Comparison of ENCODE assay signal across 22 cellular contexts in the genomic region with DNA sequence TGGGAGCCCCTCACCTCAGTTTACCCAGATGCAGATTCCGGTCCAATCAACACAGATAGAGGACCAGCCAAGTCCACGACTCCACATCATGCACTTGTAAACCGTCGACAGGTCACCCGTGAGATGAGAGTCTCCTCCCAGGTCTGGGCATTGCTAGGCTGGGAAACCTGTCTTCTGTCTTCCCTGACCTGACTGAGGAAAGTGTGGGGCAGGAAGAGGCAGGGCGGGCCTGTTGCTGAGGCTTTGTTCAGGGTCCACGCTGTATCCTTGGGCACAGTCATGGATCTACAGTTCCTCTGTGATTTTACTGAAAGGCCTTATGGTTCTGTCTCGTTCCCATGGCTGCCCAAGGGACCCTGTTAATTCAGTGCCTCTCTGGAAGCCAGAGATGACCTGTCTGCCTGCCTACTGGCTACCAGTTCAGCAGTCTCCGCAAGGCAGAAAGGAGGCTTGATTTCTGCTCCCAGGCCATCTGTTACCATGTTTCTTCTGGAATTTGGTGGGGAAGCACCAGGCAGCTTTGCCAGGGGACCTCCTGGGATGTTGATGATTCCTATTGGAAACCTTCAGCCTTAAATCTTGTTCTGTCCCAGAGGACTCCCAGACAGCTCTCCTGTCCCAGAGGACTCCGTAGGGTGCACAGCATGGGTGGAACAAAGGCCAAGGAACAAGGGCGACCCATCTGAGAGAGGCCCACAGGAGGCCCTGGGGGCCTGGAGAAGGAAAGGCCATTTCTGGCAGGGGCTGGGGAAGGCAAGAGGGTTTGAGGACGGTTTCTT.
DNase-seq lines count a peak whose midpoint lies in the region; ATAC-seq, FAIRE-seq and TF ChIP-seq lines count a peak whose summit lies in the region.
"Had no signal": no experiment of that assay in that cellular context is flagged by ENCODE, and none has a peak within 500 bp of the region (broad histone marks: within the 10 kb centered on the region; RNA-seq: fewer than 3 reads in every experiment).

No MANE protein-coding gene starts in this region.

- CTCF ChIA-PET in activated CD4-positive, alpha-beta memory T cell treated with anti-CD3 and anti-CD28 coated beads, Interleukin-2, amount 10 ng/mL, durations not matched to agents 7 days and 5 days (lab: Charles Lee): no interaction called here
- CTCF ChIA-PET in activated CD4-positive, alpha-beta memory T cell treated with anti-CD3 and anti-CD28 coated beads for 36 hours (lab: Charles Lee): no interaction called here

- peak; percentile 32 for FAIRE-seq in bronchial epithelial cell (lab: Jason Lieb, UNC)
- FAIRE-seq: G401.6, GM12878, GM18507 had no signal

- no peaks in the 10 kb centered on the region for H3K27me3 Mint-ChIP-seq in activated CD4-positive, alpha-beta memory T cell treated with anti-CD3 and anti-CD28 coated beads, Interleukin-2, amount 10 ng/mL, durations not matched to agents 7 days and 5 days
- H3K27me3 Mint-ChIP-seq in activated CD4-positive, alpha-beta memory T cell treated with anti-CD3 and anti-CD28 coated beads for 36 hours: peaks cover 2% of the 10 kb centered on the region
- H3K27me3 Mint-ChIP-seq: B cell; CD4-positive, alpha-beta T cell had no signal

- TF ChIP-seq CTCF in bronchial epithelial cell (IDR thresholded peaks at IDR 0.05; ENCODE audit: insufficient read depth, low read length, severe bottlenecking) (no peak), stomach (IDR thresholded peaks at IDR 0.05) (no peak)

- ATAC-seq in left lobe of liver (no peak), HG03039 (IDR thresholded peaks at IDR 0.05; ENCODE audit: unreplicated experiment) (no peak)
- ATAC-seq: GM12878 had no signal

- no peaks in the 10 kb centered on the region for H3K9me3 Mint-ChIP-seq in activated CD4-positive, alpha-beta memory T cell treated with anti-CD3 and anti-CD28 coated beads, Interleukin-2, amount 10 ng/mL, durations not matched to agents 7 days and 5 days
- H3K9me3 Mint-ChIP-seq in activated CD4-positive, alpha-beta memory T cell treated with anti-CD3 and anti-CD28 coated beads for 36 hours: no peaks in the 10 kb centered on the region
- H3K9me3 Mint-ChIP-seq: CD4-positive, alpha-beta T cell had no signal

- H3K27me3 ChIP-seq in bronchial epithelial cell (ENCODE audit: control insufficient read depth, insufficient read depth, low read length) (no peaks in the 10 kb centered on the region), stomach (peaks cover 0 to 18% (median 0%) of the 10 kb centered on the region in 3 donors)

- 80 to 86% (median 84%) methylated on average over 10 to 12 of the region's 12 CpGs for WGBS in stomach, 5 donors

- no peak overlapping the region for H3K27ac ChIP-seq in stomach
- H3K27ac ChIP-seq: 22Rv1, GM23248 had no signal

- no peak overlapping the region for H3K27ac Mint-ChIP-seq in activated CD4-positive, alpha-beta memory T cell treated with anti-CD3 and anti-CD28 coated beads, Interleukin-2, amount 10 ng/mL, durations not matched to agents 7 days and 5 days
- no peak overlapping the region for H3K27ac Mint-ChIP-seq in activated CD4-positive, alpha-beta memory T cell treated with anti-CD3 and anti-CD28 coated beads for 36 hours
- H3K27ac Mint-ChIP-seq: B cell; CD4-positive, alpha-beta T cell had no signal

- H3K36me3 Mint-ChIP-seq in activated CD4-positive, alpha-beta memory T cell treated with anti-CD3 and anti-CD28 coated beads, Interleukin-2, amount 10 ng/mL, durations not matched to agents 7 days and 5 days (ENCODE audit: low read depth): no peaks in the 10 kb centered on the region
- H3K36me3 Mint-ChIP-seq in activated CD4-positive, alpha-beta memory T cell treated with anti-CD3 and anti-CD28 coated beads for 36 hours: no peaks in the 10 kb centered on the region

- no peaks in the 10 kb centered on the region for H3K4me1 Mint-ChIP-seq in activated CD4-positive, alpha-beta memory T cell treated with anti-CD3 and anti-CD28 coated beads, Interleukin-2, amount 10 ng/mL, durations not matched to agents 7 days and 5 days
- H3K4me1 Mint-ChIP-seq in activated CD4-positive, alpha-beta memory T cell treated with anti-CD3 and anti-CD28 coated beads for 36 hours (ENCODE audit: low read depth): no peaks in the 10 kb centered on the region
- H3K4me1 Mint-ChIP-seq: B cell had no signal

- H3K4me3 ChIP-seq in bronchial epithelial cell (ENCODE audit: low read depth, low read length): no peak overlapping the region
- no peak overlapping the region for H3K4me3 ChIP-seq in stomach
- H3K4me3 ChIP-seq: GM12878, GM23248 had no signal

- H3K4me3 Mint-ChIP-seq in activated CD4-positive, alpha-beta memory T cell treated with anti-CD3 and anti-CD28 coated beads, Interleukin-2, amount 10 ng/mL, durations not matched to agents 7 days and 5 days: no peak overlapping the region
- no peak overlapping the region for H3K4me3 Mint-ChIP-seq in activated CD4-positive, alpha-beta memory T cell treated with anti-CD3 and anti-CD28 coated beads for 36 hours
- H3K4me3 Mint-ChIP-seq: B cell; CD4-positive, alpha-beta T cell had no signal

- no peak for TF ChIP-seq POLR2A in stomach (IDR thresholded peaks at IDR 0.05)

- H3K4me1 ChIP-seq in stomach: no peaks in the 10 kb centered on the region

- intact Hi-C loops in activated CD4-positive, alpha-beta memory T cell treated with anti-CD3 and anti-CD28 coated beads for 36 hours (cut with micrococcal nuclease): no loop called here
- intact Hi-C loops in stomach (cut with DNase I; ENCODE audit: low total_unique reads): no loop called here

- POLR2A ChIA-PET in activated CD4-positive, alpha-beta memory T cell treated with anti-CD3 and anti-CD28 coated beads, Interleukin-2, amount 10 ng/mL, durations not matched to agents 7 days and 5 days (lab: Charles Lee): no interaction called here
- POLR2A ChIA-PET in activated CD4-positive, alpha-beta memory T cell treated with anti-CD3 and anti-CD28 coated beads for 36 hours (lab: Charles Lee): interaction anchor here (0.5 kb wide), 1 partner anchor 319 kb away, joined by 3 read pairs; no protein-coding TSS in a partner anchor

- H3K9me3 ChIP-seq in stomach: no peaks in the 10 kb centered on the region

- H3K36me3 ChIP-seq in bronchial epithelial cell (ENCODE audit: control insufficient read depth, insufficient read depth, low read length): no peaks in the 10 kb centered on the region
- no peaks in the 10 kb centered on the region for H3K36me3 ChIP-seq in stomach

- DNase-seq in activated CD4-positive, alpha-beta memory T cell treated with anti-CD3 and anti-CD28 coated beads, Interleukin-2, amount 10 ng/mL, durations not matched to agents 7 days and 5 days: peak; percentile 11
- DNase-seq in activated CD4-positive, alpha-beta memory T cell treated with anti-CD3 and anti-CD28 coated beads for 36 hours: no peak
- DNase-seq in bronchial epithelial cell (ENCODE audit: low read depth) (no peak), left lobe of liver (ENCODE audit: low spot score) (peak; percentile 31), stomach (peak; percentile 15), NCI-H1694 treated with DMSO at 0.1 percent for 48 hours (lab: John Stamatoyannopoulos, UW) (no peak), NCI-H1417 treated with DMSO at 0.1 percent for 48 hours (lab: John Stamatoyannopoulos, UW) (no peak)
- DNase-seq: CD4-positive, alpha-beta T cell; DMS79 treated with DMSO at 0.1 percent for 48 hours; GM23248; KBM-7; MV-4-11; NCI-H146; NCI-H2081 treated with DMSO at 0.1 percent for 48 hours; NCI-H510A; NCI-H774 had no signal

- TF ChIP-seq EP300 in stomach (IDR thresholded peaks at IDR 0.05): no peak

Comparison
In these comparisons a context has a peak if more than half of its experiments do, and no peak if none do; other contexts are left out.
1. DNase-seq: peak in activated CD4-positive, alpha-beta memory T cell treated with anti-CD3 and anti-CD28 coated beads, Interleukin-2, amount 10 ng/mL, durations not matched to agents 7 days and 5 days (single experiment), left lobe of liver (single experiment) and stomach (single experiment); none in activated CD4-positive, alpha-beta memory T cell treated with anti-CD3 and anti-CD28 coated beads for 36 hours (single experiment), bronchial epithelial cell (single experiment), NCI-H1694 treated with DMSO at 0.1 percent for 48 hours (single experiment) and NCI-H1417 treated with DMSO at 0.1 percent for 48 hours (single experiment).